13 cellular contexts compared by ENCODE assay signal in the genomic region with DNA sequence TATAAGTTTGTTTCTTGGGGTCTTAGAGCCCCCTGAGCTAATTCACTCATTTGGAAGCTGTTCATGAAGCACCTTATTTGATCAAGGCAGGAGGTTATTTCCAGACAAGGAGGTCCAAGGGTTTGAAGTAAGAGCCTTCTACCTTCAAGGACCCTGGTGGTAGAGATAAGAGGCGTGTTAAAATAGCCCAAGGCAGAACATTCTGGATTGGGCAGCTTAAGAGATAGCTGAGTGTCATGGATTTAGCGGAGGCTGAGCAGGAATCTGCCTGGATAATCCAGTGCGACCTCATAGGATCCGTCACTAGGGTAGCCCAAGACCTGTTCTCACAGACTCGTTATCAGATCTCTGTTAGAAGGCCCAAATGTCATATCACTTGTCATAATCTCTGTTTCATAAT. TPM values are rescaled to one million over a fixed set of nuclear protein-coding genes. Genes with fewer than 3 reads are reported as not detected.
DNase-seq lines count a peak whose midpoint lies in the region; TF ChIP-seq lines count a peak whose summit lies in the region.
"Had no signal": no experiment of that assay in that cellular context is flagged by ENCODE, and none has a peak within 500 bp of the region (broad histone marks: within the 10 kb centered on the region; RNA-seq: fewer than 3 reads in every experiment).

No MANE protein-coding gene starts in this region.

- no peaks in the 10 kb centered on the region; the same call in none of the 2 replicates for H3K27me3 Mint-ChIP-seq in HFFc6 (ENCODE audit: insufficient read depth)
- H3K27me3 Mint-ChIP-seq: activated CD4-positive, alpha-beta T cell treated with anti-CD3 and anti-CD28 coated beads, Interleukin-2, amount 10 ng/mL, durations not matched to agents 7 days and 5 days had no signal

- peak overlapping the region; percentile 100 for H3K27ac Mint-ChIP-seq in HFFc6
- H3K27ac Mint-ChIP-seq: activated CD4-positive, alpha-beta T cell treated with anti-CD3 and anti-CD28 coated beads, Interleukin-2, amount 10 ng/mL, durations not matched to agents 7 days and 5 days had no signal

- no peak for TF ChIP-seq POLR2A in prostate gland (IDR thresholded peaks at IDR 0.05)

- H3K36me3 Mint-ChIP-seq in HFFc6 (ENCODE audit: low read depth) = peaks cover 14% of the 10 kb centered on the region

- TF ChIP-seq CTCF in HFFc6 (IDR thresholded peaks at IDR 0.05) (no peak), prostate gland (IDR thresholded peaks at IDR 0.05) (no peak)

- H3K4me1 Mint-ChIP-seq in HFFc6 (ENCODE audit: low read depth) = peaks cover 83% of the 10 kb centered on the region

- no peaks in the 10 kb centered on the region for H3K9me3 Mint-ChIP-seq in HFFc6
- H3K9me3 Mint-ChIP-seq: activated CD4-positive, alpha-beta T cell treated with anti-CD3 and anti-CD28 coated beads, Interleukin-2, amount 10 ng/mL, durations not matched to agents 7 days and 5 days had no signal

- H3K4me3 Mint-ChIP-seq in HFFc6 = no peak overlapping the region
- H3K4me3 Mint-ChIP-seq: activated CD4-positive, alpha-beta T cell treated with anti-CD3 and anti-CD28 coated beads, Interleukin-2, amount 10 ng/mL, durations not matched to agents 7 days and 5 days had no signal

- H3K4me2 ChIP-seq in BLaER1 treated with 17β-estradiol and CSF1 and Interleukin-3, amounts not matched to agents 10 nM and 100 nM = peak overlapping the region in 7 of 11 experiments; percentile 9 to 97 (median 91); a peak in 8 of 22 replicates

- H3K36me3 ChIP-seq in BLaER1 treated with 17β-estradiol and CSF1 and Interleukin-3, amounts not matched to agents 10 nM and 100 nM = peaks cover 7 to 57% (median 19%) of the 10 kb centered on the region in 11 experiments; a peak in 16 of 22 replicates
- no peaks in the 10 kb centered on the region for H3K36me3 ChIP-seq in prostate gland

- no peak overlapping the region for H3K9ac ChIP-seq in BLaER1 treated with 17β-estradiol and CSF1 and Interleukin-3, amounts not matched to agents 10 nM and 100 nM

- peaks cover 95 to 99% (median 97%) of the 10 kb centered on the region in 10 experiments for H3K4me1 ChIP-seq in BLaER1 treated with 17β-estradiol and CSF1 and Interleukin-3, amounts not matched to agents 10 nM and 100 nM
- H3K4me1 ChIP-seq in prostate gland (replicated peaks) = peaks cover 39% of the 10 kb centered on the region

- H3K9me3 ChIP-seq in BLaER1 treated with 17β-estradiol and CSF1 and Interleukin-3, amounts not matched to agents 10 nM and 100 nM (replicated peaks in 1 of 11) = no peaks in the 10 kb centered on the region
- H3K9me3 ChIP-seq in prostate gland = no peaks in the 10 kb centered on the region
- H3K9me3 ChIP-seq: psoas muscle had no signal

- intact Hi-C loops in prostate gland (cut with DNase I) = loop anchor here (10.0 kb wide), 1 partner anchor 132 kb away; no protein-coding TSS in a partner anchor

- H4K20me1 ChIP-seq in BLaER1 treated with 17β-estradiol and CSF1 and Interleukin-3, amounts not matched to agents 10 nM and 100 nM = peaks cover 76 to 100% (median 93%) of the 10 kb centered on the region in 11 experiments

- 89% methylated on average over 5 of the region's 5 CpGs for WGBS in prostate gland

- H3K4me3 ChIP-seq in BLaER1 treated with 17β-estradiol and CSF1 and Interleukin-3, amounts not matched to agents 10 nM and 100 nM = no peak overlapping the region
- H3K4me3 ChIP-seq in prostate gland = no peak overlapping the region
- H3K4me3 ChIP-seq: psoas muscle had no signal

- peak overlapping the region in 1 of 11 experiments; percentile 1; a peak in 1 of 22 replicates for H3K27ac ChIP-seq in BLaER1 treated with 17β-estradiol and CSF1 and Interleukin-3, amounts not matched to agents 10 nM and 100 nM
- H3K27ac ChIP-seq in cingulate gyrus (ENCODE audit: low read depth, low read length) = peak overlapping the region; percentile 93
- peak overlapping the region; percentile 7 to 22 for H3K27ac ChIP-seq in prostate gland

- H3K27me3 ChIP-seq in BLaER1 treated with 17β-estradiol and CSF1 and Interleukin-3, amounts not matched to agents 10 nM and 100 nM = no peaks in the 10 kb centered on the region
- no peaks in the 10 kb centered on the region for H3K27me3 ChIP-seq in prostate gland (replicated peaks; ENCODE audit: insufficient read depth)

- no peak for DNase-seq in HFFc6
- no peak for DNase-seq in prostate gland (ENCODE audit: low spot score)
- no peak for DNase-seq in AG08396 (ENCODE audit: low spot score)
- no peak for DNase-seq in epidermal melanocyte (ENCODE audit: insufficient read length, low spot score)
- DNase-seq in COLO668 (lab: John Stamatoyannopoulos, UW; ENCODE audit: unreplicated experiment) = no peak
- DNase-seq in T1000 (lab: John Stamatoyannopoulos, UW) = no peak
- DNase-seq: activated CD4-positive, alpha-beta T cell treated with anti-CD3 and anti-CD28 coated beads, Interleukin-2, amount 10 ng/mL, durations not matched to agents 7 days and 5 days; NCI-H526; psoas muscle; SIG-M5 had no signal

RNA-seq across cellular contexts. Expression of gene SLC25A25, which starts 28.6 kb away (rescaled TPM):
- total RNA-seq in HFFc6 (2021; fragmentation: NEBNext Ultra II Directional; extraction: Animal tissue kit (Norgen Biotek cat#: 25700)) = 10 to 100 TPM; 16.5 to 20.7 (median 18.4) TPM
- 10 to 100 TPM; 26.0 to 33.1 TPM for total RNA-seq in prostate gland

RNA-seq across cellular contexts. Expression of gene NAIF1, which starts 29.5 kb away (rescaled TPM):
- total RNA-seq in HFFc6 (2021; fragmentation: NEBNext Ultra II Directional; extraction: Animal tissue kit (Norgen Biotek cat#: 25700)) = 10 to 100 TPM in 3 of 6 experiments, 1 to 10 TPM in 3; 8.7 to 11.5 (median 9.8) TPM
- total RNA-seq in prostate gland = 10 to 100 TPM; 12.3 to 12.6 TPM

RNA-seq across cellular contexts. Expression of gene PTGES2, which starts 30.9 kb away (rescaled TPM):
- 10 to 100 TPM; 68.5 to 82.8 (median 70.6) TPM for total RNA-seq in HFFc6 (2021; fragmentation: NEBNext Ultra II Directional; extraction: Animal tissue kit (Norgen Biotek cat#: 25700))
- total RNA-seq in prostate gland = 10 to 100 TPM; 89.4 to 96.1 TPM

RNA-seq across cellular contexts. Expression of gene LCN2, which starts 52.6 kb away (rescaled TPM):
- not detected for total RNA-seq in HFFc6 (2021; fragmentation: NEBNext Ultra II Directional; extraction: Animal tissue kit (Norgen Biotek cat#: 25700))
- total RNA-seq in prostate gland = 10 to 100 TPM; 30.5 to 43.7 TPM
- total RNA-seq: activated CD4-positive, alpha-beta T cell treated with anti-CD3 and anti-CD28 coated beads, Interleukin-2, amount 10 ng/mL, durations not matched to agents 7 days and 5 days; lung microvascular endothelial cell had no signal
